Comparison of ENCODE assay signal across 8 cellular contexts in genomic region chr5:1386274-1386717, GRCh38.
A peak's percentile ranks its signal among the peaks of the same experiment; 100 is the strongest.
DNase-seq lines count a peak whose midpoint lies in the region; TF ChIP-seq lines count a peak whose summit lies in the region.

No MANE protein-coding gene starts in this region.

- no peaks in the 10 kb centered on the region for H3K9me3 ChIP-seq in effector memory CD4-positive, alpha-beta T cell (ENCODE audit: control insufficient read depth, low read length)

- H3K36me3 ChIP-seq in effector memory CD4-positive, alpha-beta T cell (ENCODE audit: control insufficient read depth, insufficient read depth, low read length), result no peaks in the 10 kb centered on the region

- no peaks in the 10 kb centered on the region for H3K27me3 ChIP-seq in effector memory CD4-positive, alpha-beta T cell (replicated peaks; ENCODE audit: control insufficient read depth, insufficient read depth, low read length, poor library complexity, severe bottlenecking)

- no peak for TF ChIP-seq CTCF in HFF-Myc (IDR thresholded peaks at IDR 0.05; ENCODE audit: low read depth, low read length, missing control alignments)

- H3K4me1 ChIP-seq in effector memory CD4-positive, alpha-beta T cell (ENCODE audit: control insufficient read depth, insufficient read depth, low read length, poor library complexity, severe bottlenecking), result peaks cover 20% of the 10 kb centered on the region

- DNase-seq in HFF-Myc (ENCODE audit: extremely low read depth, low read depth) (no peak), NCI-H146 treated with DMSO at 0.1 percent for 48 hours (lab: John Stamatoyannopoulos, UW; ENCODE audit: unreplicated experiment) (peak; percentile 69), midbrain (lab: John Stamatoyannopoulos, UW) (peak; percentile 16), cortex of kidney (lab: John Stamatoyannopoulos, UW) (no peak)
- DNase-seq in activated CD4-positive, alpha-beta T cell treated with anti-CD3 and anti-CD28 coated beads, Interleukin-2, amount 50 U/mL, for 4 hours, result peak; percentile 60 to 68
- peak; percentile 37 to 65 (median 55) for DNase-seq in effector memory CD4-positive, alpha-beta T cell
- DNase-seq in stimulated activated CD8-positive, alpha-beta memory T cell treated with anti-CD3 and anti-CD28 coated beads, Interleukin-2, amount 100 ng/mL, for 1 hour (ENCODE audit: low read depth in 2 of 2), result peak; percentile 47 to 59

- peak overlapping the region; percentile 89 for H3K27ac ChIP-seq in effector memory CD4-positive, alpha-beta T cell (ENCODE audit: insufficient read depth, low read length, poor library complexity, severe bottlenecking)

- peak; percentile 22 for TF ChIP-seq POLR2A in GM10847 (IDR thresholded peaks at IDR 0.05; ENCODE audit: extremely low read depth, insufficient read length)

- peak overlapping the region; percentile 45 for H3K4me3 ChIP-seq in HFF-Myc (replicated peaks; ENCODE audit: low read depth, low read length)
- H3K4me3 ChIP-seq in effector memory CD4-positive, alpha-beta T cell (ENCODE audit: insufficient read depth, low read depth, low read length, poor library complexity, severe bottlenecking), result peak overlapping the region; percentile 63

Comparison
In these comparisons a context has a peak if more than half of its experiments do, and no peak if none do; other contexts are left out.
1. DNase-seq: peak in NCI-H146 treated with DMSO at 0.1 percent for 48 hours (single experiment), activated CD4-positive, alpha-beta T cell treated with anti-CD3 and anti-CD28 coated beads, Interleukin-2, amount 50 U/mL, for 4 hours (2 of 2), effector memory CD4-positive, alpha-beta T cell (3 of 3), midbrain (single experiment) and stimulated activated CD8-positive, alpha-beta memory T cell treated with anti-CD3 and anti-CD28 coated beads, Interleukin-2, amount 100 ng/mL, for 1 hour (2 of 2); none in HFF-Myc (single experiment) and cortex of kidney (single experiment).